1 cellular context compared by ENCODE assay signal in the genomic region with DNA sequence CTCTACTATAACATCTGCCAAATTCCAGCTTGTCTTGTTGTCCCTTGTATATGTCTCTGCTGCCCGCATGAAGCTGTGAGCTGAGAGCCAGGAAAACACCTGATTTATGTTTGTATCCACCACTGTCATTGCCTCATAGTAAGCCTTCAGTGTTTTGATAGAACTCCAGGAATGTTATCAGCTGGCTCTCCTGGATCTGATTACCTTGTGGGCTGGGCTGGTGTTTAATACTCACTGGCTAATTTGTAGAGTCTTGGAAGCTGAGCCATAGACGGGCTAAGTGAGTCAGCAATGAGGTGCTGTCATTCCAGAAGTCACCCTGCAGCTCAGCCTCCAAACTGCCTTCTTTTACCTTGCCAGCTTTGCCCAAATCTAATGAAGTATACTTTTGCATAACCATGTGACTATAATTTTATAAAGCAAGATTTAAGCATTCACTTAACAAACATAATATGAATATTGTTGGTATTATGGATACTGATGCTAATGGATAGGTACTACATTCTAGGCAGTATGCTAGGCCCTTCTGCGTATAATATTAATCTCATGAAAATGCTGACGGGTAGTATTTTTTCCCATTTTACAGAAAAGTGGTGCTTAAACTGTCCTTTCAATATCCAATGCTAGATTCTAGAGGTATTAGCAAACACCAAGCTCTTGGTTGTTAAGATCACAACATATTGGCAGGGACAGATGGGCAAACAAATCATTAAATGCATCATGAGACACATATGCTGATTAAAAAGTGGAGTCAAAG.
TF ChIP-seq lines count a peak whose summit lies in the region.

No MANE protein-coding gene starts in this region.

TF ChIP-seq in HEK293, 187 proteins besides CTCF, POLR2A, EP300 and RAD21 (continued from another document):
- TF ChIP-seq, protein P1, sequence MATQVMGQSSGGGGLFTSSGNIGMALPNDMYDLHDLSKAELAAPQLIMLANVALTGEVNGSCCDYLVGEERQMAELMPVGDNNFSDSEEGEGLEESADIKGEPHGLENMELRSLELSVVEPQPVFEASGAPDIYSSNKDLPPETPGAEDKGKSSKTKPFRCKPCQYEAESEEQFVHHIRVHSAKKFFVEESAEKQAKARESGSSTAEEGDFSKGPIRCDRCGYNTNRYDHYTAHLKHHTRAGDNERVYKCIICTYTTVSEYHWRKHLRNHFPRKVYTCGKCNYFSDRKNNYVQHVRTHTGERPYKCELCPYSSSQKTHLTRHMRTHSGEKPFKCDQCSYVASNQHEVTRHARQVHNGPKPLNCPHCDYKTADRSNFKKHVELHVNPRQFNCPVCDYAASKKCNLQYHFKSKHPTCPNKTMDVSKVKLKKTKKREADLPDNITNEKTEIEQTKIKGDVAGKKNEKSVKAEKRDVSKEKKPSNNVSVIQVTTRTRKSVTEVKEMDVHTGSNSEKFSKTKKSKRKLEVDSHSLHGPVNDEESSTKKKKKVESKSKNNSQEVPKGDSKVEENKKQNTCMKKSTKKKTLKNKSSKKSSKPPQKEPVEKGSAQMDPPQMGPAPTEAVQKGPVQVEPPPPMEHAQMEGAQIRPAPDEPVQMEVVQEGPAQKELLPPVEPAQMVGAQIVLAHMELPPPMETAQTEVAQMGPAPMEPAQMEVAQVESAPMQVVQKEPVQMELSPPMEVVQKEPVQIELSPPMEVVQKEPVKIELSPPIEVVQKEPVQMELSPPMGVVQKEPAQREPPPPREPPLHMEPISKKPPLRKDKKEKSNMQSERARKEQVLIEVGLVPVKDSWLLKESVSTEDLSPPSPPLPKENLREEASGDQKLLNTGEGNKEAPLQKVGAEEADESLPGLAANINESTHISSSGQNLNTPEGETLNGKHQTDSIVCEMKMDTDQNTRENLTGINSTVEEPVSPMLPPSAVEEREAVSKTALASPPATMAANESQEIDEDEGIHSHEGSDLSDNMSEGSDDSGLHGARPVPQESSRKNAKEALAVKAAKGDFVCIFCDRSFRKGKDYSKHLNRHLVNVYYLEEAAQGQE (tag by site-specific recombination; IDR thresholded peaks at IDR 0.05): no peak
- TF ChIP-seq, protein P2, sequence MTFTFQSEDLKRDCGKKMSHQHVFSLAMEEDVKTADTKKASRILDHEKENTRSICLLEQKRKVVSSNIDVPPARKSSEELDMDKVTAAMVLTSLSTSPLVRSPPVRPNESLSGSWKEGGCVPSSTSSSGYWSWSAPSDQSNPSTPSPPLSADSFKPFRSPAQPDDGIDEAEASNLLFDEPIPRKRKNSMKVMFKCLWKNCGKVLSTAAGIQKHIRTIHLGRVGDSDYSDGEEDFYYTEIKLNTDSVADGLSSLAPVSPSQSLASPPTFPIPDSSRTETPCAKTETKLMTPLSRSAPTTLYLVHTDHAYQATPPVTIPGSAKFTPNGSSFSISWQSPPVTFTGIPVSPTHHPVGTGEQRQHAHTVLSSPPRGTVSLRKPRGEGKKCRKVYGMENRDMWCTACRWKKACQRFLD (tag by site-specific recombination; IDR thresholded peaks at IDR 0.05): no peak
- no peak for TF ChIP-seq ZNF561 (tag by site-specific recombination; IDR thresholded peaks at IDR 0.05; ENCODE audit: borderline replicate concordance)
- no peak for TF ChIP-seq ZNF169 (tag by site-specific recombination; IDR thresholded peaks at IDR 0.05)
- no peak for TF ChIP-seq ZBTB48 (tag by site-specific recombination; IDR thresholded peaks at IDR 0.05)
- no peak for TF ChIP-seq GLIS2 (tag by site-specific recombination; IDR thresholded peaks at IDR 0.05)
- TF ChIP-seq OVOL3 (tag by site-specific recombination; IDR thresholded peaks at IDR 0.05): no peak
- TF ChIP-seq ZNF707 (tag by site-specific recombination; IDR thresholded peaks at IDR 0.05): no peak
- TF ChIP-seq ZNF140 (tag by site-specific recombination; IDR thresholded peaks at IDR 0.05): no peak
- no peak for TF ChIP-seq ZNF214 (tag by site-specific recombination; IDR thresholded peaks at IDR 0.05; ENCODE audit: borderline replicate concordance)
- no peak for TF ChIP-seq ZNF623 (tag by site-specific recombination; IDR thresholded peaks at IDR 0.05)
- TF ChIP-seq ZNF558 (tag by site-specific recombination; IDR thresholded peaks at IDR 0.05): no peak
- TF ChIP-seq, protein P3, sequence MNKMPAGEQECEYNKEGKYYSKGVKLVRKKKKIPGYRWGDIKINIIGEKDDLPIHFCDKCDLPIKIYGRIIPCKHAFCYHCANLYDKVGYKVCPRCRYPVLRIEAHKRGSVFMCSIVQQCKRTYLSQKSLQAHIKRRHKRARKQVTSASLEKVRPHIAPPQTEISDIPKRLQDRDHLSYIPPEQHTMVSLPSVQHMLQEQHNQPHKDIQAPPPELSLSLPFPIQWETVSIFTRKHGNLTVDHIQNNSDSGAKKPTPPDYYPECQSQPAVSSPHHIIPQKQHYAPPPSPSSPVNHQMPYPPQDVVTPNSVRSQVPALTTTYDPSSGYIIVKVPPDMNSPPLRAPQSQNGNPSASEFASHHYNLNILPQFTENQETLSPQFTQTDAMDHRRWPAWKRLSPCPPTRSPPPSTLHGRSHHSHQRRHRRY (tag by site-specific recombination; IDR thresholded peaks at IDR 0.05): no peak
- TF ChIP-seq SCRT2 (tag by site-specific recombination; IDR thresholded peaks at IDR 0.05): no peak
- TF ChIP-seq KLF10 (tag by site-specific recombination; IDR thresholded peaks at IDR 0.05): peak; percentile 93
- peak; percentile 92; the same call in 1 of the 2 replicates for TF ChIP-seq ZSCAN30 (tag by site-specific recombination; IDR thresholded peaks at IDR 0.05)
- TF ChIP-seq ZNF654 (tag by site-specific recombination; IDR thresholded peaks at IDR 0.05; ENCODE audit: low read depth): no peak
- no peak for TF ChIP-seq ZNF404 (tag by site-specific recombination; IDR thresholded peaks at IDR 0.05)
- no peak for TF ChIP-seq ZNF548 (tag by site-specific recombination; IDR thresholded peaks at IDR 0.05)
- TF ChIP-seq HOXD13 (CRISPR knock-in tag; IDR thresholded peaks at IDR 0.05; ENCODE audit: borderline replicate concordance): no peak
- no peak for TF ChIP-seq ZNF521 (tag by site-specific recombination; IDR thresholded peaks at IDR 0.05)
- TF ChIP-seq, protein P4, sequence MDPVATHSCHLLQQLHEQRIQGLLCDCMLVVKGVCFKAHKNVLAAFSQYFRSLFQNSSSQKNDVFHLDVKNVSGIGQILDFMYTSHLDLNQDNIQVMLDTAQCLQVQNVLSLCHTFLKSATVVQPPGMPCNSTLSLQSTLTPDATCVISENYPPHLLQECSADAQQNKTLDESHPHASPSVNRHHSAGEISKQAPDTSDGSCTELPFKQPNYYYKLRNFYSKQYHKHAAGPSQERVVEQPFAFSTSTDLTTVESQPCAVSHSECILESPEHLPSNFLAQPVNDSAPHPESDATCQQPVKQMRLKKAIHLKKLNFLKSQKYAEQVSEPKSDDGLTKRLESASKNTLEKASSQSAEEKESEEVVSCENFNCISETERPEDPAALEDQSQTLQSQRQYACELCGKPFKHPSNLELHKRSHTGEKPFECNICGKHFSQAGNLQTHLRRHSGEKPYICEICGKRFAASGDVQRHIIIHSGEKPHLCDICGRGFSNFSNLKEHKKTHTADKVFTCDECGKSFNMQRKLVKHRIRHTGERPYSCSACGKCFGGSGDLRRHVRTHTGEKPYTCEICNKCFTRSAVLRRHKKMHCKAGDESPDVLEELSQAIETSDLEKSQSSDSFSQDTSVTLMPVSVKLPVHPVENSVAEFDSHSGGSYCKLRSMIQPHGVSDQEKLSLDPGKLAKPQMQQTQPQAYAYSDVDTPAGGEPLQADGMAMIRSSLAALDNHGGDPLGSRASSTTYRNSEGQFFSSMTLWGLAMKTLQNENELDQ (tag by site-specific recombination; IDR thresholded peaks at IDR 0.05; ENCODE audit: low read depth): no peak
- no peak for TF ChIP-seq ZNF664 (tag by site-specific recombination; IDR thresholded peaks at IDR 0.05)
- TF ChIP-seq ZNF514 (tag by site-specific recombination; IDR thresholded peaks at IDR 0.05): no peak
- TF ChIP-seq ZNF501 (tag by site-specific recombination; IDR thresholded peaks at IDR 0.05): no peak
- no peak for TF ChIP-seq ZNF302 (tag by site-specific recombination; IDR thresholded peaks at IDR 0.05; ENCODE audit: low read depth)
- TF ChIP-seq ZNF223 (tag by site-specific recombination; IDR thresholded peaks at IDR 0.05): no peak
- no peak for TF ChIP-seq BCL11A (tag by site-specific recombination; IDR thresholded peaks at IDR 0.05; ENCODE audit: low read depth)
- TF ChIP-seq SP3 (tag by site-specific recombination; IDR thresholded peaks at IDR 0.05): no peak
- TF ChIP-seq, protein P5, sequence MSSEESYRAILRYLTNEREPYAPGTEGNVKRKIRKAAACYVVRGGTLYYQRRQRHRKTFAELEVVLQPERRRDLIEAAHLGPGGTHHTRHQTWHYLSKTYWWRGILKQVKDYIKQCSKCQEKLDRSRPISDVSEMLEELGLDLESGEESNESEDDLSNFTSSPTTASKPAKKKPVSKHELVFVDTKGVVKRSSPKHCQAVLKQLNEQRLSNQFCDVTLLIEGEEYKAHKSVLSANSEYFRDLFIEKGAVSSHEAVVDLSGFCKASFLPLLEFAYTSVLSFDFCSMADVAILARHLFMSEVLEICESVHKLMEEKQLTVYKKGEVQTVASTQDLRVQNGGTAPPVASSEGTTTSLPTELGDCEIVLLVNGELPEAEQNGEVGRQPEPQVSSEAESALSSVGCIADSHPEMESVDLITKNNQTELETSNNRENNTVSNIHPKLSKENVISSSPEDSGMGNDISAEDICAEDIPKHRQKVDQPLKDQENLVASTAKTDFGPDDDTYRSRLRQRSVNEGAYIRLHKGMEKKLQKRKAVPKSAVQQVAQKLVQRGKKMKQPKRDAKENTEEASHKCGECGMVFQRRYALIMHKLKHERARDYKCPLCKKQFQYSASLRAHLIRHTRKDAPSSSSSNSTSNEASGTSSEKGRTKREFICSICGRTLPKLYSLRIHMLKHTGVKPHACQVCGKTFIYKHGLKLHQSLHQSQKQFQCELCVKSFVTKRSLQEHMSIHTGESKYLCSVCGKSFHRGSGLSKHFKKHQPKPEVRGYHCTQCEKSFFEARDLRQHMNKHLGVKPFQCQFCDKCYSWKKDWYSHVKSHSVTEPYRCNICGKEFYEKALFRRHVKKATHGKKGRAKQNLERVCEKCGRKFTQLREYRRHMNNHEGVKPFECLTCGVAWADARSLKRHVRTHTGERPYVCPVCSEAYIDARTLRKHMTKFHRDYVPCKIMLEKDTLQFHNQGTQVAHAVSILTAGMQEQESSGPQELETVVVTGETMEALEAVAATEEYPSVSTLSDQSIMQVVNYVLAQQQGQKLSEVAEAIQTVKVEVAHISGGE (tag by site-specific recombination; conservative IDR thresholded peaks at IDR 0.05; ENCODE audit: low read depth): no peak
- no peak for TF ChIP-seq YY1 (tag by site-specific recombination; IDR thresholded peaks at IDR 0.05)
- TF ChIP-seq, protein P6, sequence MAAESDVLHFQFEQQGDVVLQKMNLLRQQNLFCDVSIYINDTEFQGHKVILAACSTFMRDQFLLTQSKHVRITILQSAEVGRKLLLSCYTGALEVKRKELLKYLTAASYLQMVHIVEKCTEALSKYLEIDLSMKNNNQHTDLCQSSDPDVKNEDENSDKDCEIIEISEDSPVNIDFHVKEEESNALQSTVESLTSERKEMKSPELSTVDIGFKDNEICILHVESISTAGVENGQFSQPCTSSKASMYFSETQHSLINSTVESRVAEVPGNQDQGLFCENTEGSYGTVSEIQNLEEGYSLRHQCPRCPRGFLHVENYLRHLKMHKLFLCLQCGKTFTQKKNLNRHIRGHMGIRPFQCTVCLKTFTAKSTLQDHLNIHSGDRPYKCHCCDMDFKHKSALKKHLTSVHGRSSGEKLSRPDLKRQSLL (tag by site-specific recombination; IDR thresholded peaks at IDR 0.05): no peak
- no peak for TF ChIP-seq ZBTB8A (tag by site-specific recombination; IDR thresholded peaks at IDR 0.05)
- TF ChIP-seq ZNF555 (tag by site-specific recombination; conservative IDR thresholded peaks at IDR 0.05): no peak
- TF ChIP-seq ZNF2 (tag by site-specific recombination; IDR thresholded peaks at IDR 0.05): no peak
- TF ChIP-seq, protein P7, sequence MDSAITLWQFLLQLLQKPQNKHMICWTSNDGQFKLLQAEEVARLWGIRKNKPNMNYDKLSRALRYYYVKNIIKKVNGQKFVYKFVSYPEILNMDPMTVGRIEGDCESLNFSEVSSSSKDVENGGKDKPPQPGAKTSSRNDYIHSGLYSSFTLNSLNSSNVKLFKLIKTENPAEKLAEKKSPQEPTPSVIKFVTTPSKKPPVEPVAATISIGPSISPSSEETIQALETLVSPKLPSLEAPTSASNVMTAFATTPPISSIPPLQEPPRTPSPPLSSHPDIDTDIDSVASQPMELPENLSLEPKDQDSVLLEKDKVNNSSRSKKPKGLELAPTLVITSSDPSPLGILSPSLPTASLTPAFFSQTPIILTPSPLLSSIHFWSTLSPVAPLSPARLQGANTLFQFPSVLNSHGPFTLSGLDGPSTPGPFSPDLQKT (IDR thresholded peaks at IDR 0.05; ENCODE audit: borderline replicate concordance, low read depth, low read length): no peak
- TF ChIP-seq, protein P8, sequence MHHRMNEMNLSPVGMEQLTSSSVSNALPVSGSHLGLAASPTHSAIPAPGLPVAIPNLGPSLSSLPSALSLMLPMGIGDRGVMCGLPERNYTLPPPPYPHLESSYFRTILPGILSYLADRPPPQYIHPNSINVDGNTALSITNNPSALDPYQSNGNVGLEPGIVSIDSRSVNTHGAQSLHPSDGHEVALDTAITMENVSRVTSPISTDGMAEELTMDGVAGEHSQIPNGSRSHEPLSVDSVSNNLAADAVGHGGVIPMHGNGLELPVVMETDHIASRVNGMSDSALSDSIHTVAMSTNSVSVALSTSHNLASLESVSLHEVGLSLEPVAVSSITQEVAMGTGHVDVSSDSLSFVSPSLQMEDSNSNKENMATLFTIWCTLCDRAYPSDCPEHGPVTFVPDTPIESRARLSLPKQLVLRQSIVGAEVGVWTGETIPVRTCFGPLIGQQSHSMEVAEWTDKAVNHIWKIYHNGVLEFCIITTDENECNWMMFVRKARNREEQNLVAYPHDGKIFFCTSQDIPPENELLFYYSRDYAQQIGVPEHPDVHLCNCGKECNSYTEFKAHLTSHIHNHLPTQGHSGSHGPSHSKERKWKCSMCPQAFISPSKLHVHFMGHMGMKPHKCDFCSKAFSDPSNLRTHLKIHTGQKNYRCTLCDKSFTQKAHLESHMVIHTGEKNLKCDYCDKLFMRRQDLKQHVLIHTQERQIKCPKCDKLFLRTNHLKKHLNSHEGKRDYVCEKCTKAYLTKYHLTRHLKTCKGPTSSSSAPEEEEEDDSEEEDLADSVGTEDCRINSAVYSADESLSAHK (tag by site-specific recombination; IDR thresholded peaks at IDR 0.05): no peak
